ENCODE assay signal across 19 cellular contexts in the genomic region with DNA sequence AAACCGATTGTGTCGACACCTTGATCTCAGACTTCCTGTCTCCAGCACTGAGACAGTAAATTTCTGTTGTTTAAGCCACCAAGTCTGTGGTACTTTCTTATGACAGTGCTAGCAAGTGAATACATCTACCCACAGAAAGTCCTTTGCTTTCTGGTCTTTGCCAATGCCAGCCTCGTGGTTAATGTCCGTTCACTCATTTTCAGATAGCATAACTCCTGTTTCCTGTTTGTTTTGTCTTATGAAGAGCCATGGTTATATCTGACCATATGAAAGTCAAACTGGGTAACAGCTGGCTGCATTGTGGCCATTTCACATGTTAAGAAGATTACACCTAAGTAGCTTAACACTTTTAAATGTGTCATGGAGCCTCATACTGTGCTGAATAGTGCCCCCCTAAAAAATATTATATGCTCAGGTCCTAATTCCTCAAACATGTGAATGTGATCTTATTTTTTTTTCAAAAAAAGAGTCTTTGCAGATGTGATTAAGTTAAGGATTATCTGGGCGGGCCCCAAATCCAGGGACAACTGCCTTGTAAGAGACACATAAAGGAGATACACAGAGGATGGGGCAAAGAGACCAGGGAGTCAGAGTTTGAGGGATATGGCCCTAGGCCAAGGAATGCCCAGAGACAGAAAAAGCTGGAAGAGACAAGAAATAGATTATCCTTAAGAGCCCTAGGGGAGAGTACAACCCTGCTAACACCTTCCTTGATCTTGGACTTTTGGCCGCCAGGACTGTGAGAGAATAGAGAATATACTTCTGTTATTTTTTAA.
DNase-seq lines count a peak whose midpoint lies in the region; ATAC-seq and TF ChIP-seq lines count a peak whose summit lies in the region.
"Had no signal": no experiment of that assay in that cellular context is flagged by ENCODE, and none has a peak within 500 bp of the region (broad histone marks: within the 10 kb centered on the region; RNA-seq: fewer than 3 reads in every experiment).

No MANE protein-coding gene starts in this region.

- intact Hi-C loops in lower leg skin (cut with DNase I; ENCODE audit: low total_unique reads), result no loop called here
- intact Hi-C loops in ovary (cut with DNase I), result no loop called here

- H3K36me3 Mint-ChIP-seq in naive thymus-derived CD8-positive, alpha-beta T cell, result no peaks in the 10 kb centered on the region

- no peaks in the 10 kb centered on the region for H3K36me3 ChIP-seq in ovary
- H3K36me3 ChIP-seq: BLaER1, cardiac muscle cell, spleen, vagina had no signal

- WGBS in lower leg skin, 2 donors, result 75 to 78% methylated on average over 6 of the region's 6 CpGs
- WGBS in ovary, 3 donors, result 44 to 80% (median 68%) methylated on average over 6 of the region's 6 CpGs

- TF ChIP-seq CTCF in lower leg skin (IDR thresholded peaks at IDR 0.05), result no peak
- no peak for TF ChIP-seq CTCF in ovary (IDR thresholded peaks at IDR 0.05)

- TF ChIP-seq EP300 in ovary (IDR thresholded peaks at IDR 0.05), result no peak

- H3K27ac Mint-ChIP-seq in naive thymus-derived CD8-positive, alpha-beta T cell, result peak overlapping the region in 1 of 10 donors; percentile 50
- H3K27ac Mint-ChIP-seq: activated T-cell treated with anti-CD3 and anti-CD28 coated beads, Interleukin-2, amount 50 U/mL, for 24 hours; stimulated activated naive CD8-positive, alpha-beta T cell treated with anti-CD3 and anti-CD28 coated beads, Interleukin-15, Interleukin-2, amounts not matched to agents 100 ng/mL and 50 ng/mL, for 24 hours had no signal

- H3K4me3 Mint-ChIP-seq in naive thymus-derived CD8-positive, alpha-beta T cell, result no peak overlapping the region
- H3K4me3 Mint-ChIP-seq: activated T-cell treated with anti-CD3 and anti-CD28 coated beads, Interleukin-2, amount 50 U/mL, for 24 hours; stimulated activated naive CD8-positive, alpha-beta T cell treated with anti-CD3 and anti-CD28 coated beads, Interleukin-15, Interleukin-2, amounts not matched to agents 100 ng/mL and 50 ng/mL, for 24 hours had no signal

- ATAC-seq in GM18909 (IDR thresholded peaks at IDR 0.05; ENCODE audit: poor library complexity, unreplicated experiment), result peak; percentile 86
- ATAC-seq in HG02678 (IDR thresholded peaks at IDR 0.05; ENCODE audit: unreplicated experiment), result peak; percentile 43
- peak; percentile 61 for ATAC-seq in HG03558 (IDR thresholded peaks at IDR 0.05; ENCODE audit: extremely low read depth, unreplicated experiment)
- ATAC-seq in naive thymus-derived CD8-positive, alpha-beta T cell, result no peak
- no peak for ATAC-seq in HG03571 (IDR thresholded peaks at IDR 0.05; ENCODE audit: unreplicated experiment)
- ATAC-seq: left cardiac atrium had no signal

- no peaks in the 10 kb centered on the region for H3K27me3 ChIP-seq in ovary
- H3K27me3 ChIP-seq: BLaER1, cardiac muscle cell, spleen, vagina had no signal

- no peak for DNase-seq in lower leg skin (ENCODE audit: low spot score in 2 of 2)
- no peak for DNase-seq in naive thymus-derived CD8-positive, alpha-beta T cell
- DNase-seq in ovary, result no peak
- DNase-seq: activated CD4-positive, alpha-beta T cell treated with anti-CD3 and anti-CD28 coated beads, Interleukin-2, amount 50 U/mL, for 4 hours; activated T-cell treated with anti-CD3 and anti-CD28 coated beads, Interleukin-2, amount 50 U/mL, for 24 hours; DMS153; hippocampal formation; left cardiac atrium; MV-4-11; posterior cingulate gyrus; spleen had no signal

- H3K9me3 Mint-ChIP-seq in naive thymus-derived CD8-positive, alpha-beta T cell, result peaks cover 0 to 15% (median 5%) of the 10 kb centered on the region in 9 donors
- H3K9me3 Mint-ChIP-seq: stimulated activated naive CD8-positive, alpha-beta T cell treated with anti-CD3 and anti-CD28 coated beads, Interleukin-15, Interleukin-2, amounts not matched to agents 100 ng/mL and 50 ng/mL, for 24 hours had no signal

- no peaks in the 10 kb centered on the region for H3K9me3 ChIP-seq in ovary
- H3K9me3 ChIP-seq: BLaER1, vagina had no signal

- H3K4me1 Mint-ChIP-seq in naive thymus-derived CD8-positive, alpha-beta T cell, result no peaks in the 10 kb centered on the region

- H3K27ac ChIP-seq in ovary, result no peak overlapping the region
- H3K27ac ChIP-seq: BLaER1, cardiac muscle cell, spleen, vagina had no signal

- H3K4me3 ChIP-seq in lower leg skin (ENCODE audit: low read depth, poor library complexity, severe bottlenecking), result no peak overlapping the region
- no peak overlapping the region for H3K4me3 ChIP-seq in ovary
- H3K4me3 ChIP-seq: BLaER1, cardiac muscle cell, spleen, vagina had no signal

- POLR2A ChIA-PET in naive thymus-derived CD8-positive, alpha-beta T cell (lab: Charles Lee), result no interaction called here

- TF ChIP-seq POLR2A in lower leg skin (IDR thresholded peaks at IDR 0.05) (no peak), ovary (IDR thresholded peaks at IDR 0.05) (no peak)

- no peaks in the 10 kb centered on the region for H3K4me1 ChIP-seq in ovary (ENCODE audit: insufficient read depth)
- H3K4me1 ChIP-seq: spleen, vagina had no signal

- peaks cover 0 to 2% (median 0%) of the 10 kb centered on the region in 5 donors for H3K27me3 Mint-ChIP-seq in naive thymus-derived CD8-positive, alpha-beta T cell
- H3K27me3 Mint-ChIP-seq: activated T-cell treated with anti-CD3 and anti-CD28 coated beads, Interleukin-2, amount 50 U/mL, for 24 hours; stimulated activated naive CD8-positive, alpha-beta T cell treated with anti-CD3 and anti-CD28 coated beads, Interleukin-15, Interleukin-2, amounts not matched to agents 100 ng/mL and 50 ng/mL, for 24 hours had no signal

Comparison
In these comparisons a context has a peak if more than half of its experiments do, and no peak if none do; other contexts are left out.
1. ATAC-seq: peak in GM18909 (single experiment), HG02678 (single experiment) and HG03558 (single experiment); none in naive thymus-derived CD8-positive, alpha-beta T cell (0 of 2) and HG03571 (single experiment).